Comparison of ENCODE assay signal across 1 cellular context in the genomic region with DNA sequence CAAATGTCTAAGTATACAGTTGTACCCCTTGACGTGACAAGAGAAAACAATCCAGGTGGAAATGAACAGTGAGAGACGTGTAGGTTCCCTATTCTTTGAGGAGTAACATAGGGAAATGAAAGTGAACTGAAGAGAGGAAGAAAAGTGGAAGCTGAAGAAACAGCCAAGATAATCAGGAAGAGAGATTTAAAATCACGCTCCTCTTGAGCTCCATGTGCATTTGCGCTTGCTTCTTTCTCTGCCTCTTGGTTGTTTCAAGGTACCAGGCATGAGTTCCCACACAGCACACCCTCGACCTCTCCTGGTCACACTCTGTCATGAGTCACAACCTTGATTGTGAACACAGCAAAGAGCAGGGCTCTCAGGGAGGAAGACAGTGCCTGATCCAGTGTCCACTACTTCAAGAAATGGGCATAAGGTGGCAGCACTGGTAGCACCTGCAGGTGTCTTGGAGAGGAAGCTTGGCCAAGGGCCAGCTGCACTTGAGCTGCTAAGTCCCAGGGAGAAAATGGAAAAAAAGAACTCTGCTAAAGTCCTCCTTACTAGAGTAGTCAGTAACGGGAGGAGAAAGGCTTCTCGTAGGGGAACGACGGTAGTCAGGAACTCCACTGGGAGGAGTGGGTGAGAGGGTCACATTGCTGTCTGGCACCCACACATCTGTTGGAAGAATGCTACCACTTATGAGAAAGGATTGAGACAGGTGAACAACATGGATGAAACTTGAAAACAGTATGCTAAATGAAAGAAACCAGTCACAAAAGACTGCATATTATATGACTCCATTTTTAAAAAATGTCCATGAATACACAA.
A peak's percentile ranks its signal among the peaks of the same experiment; 100 is the strongest.
TF ChIP-seq lines count a peak whose summit lies in the region.

No MANE protein-coding gene starts in this region.

TF ChIP-seq in HepG2, 621 proteins besides CTCF, POLR2A, EP300 and RAD21 (continued from another document):
- no peak for TF ChIP-seq IKZF1 (IDR thresholded peaks at IDR 0.05)
- TF ChIP-seq KDM5B (CRISPR knock-in tag; IDR thresholded peaks at IDR 0.05; ENCODE audit: borderline replicate concordance), result no peak
- no peak for TF ChIP-seq ZNF496 (CRISPR knock-in tag; IDR thresholded peaks at IDR 0.05; ENCODE audit: insufficient replicate concordance)
- no peak for TF ChIP-seq ZNF234 (CRISPR knock-in tag; conservative IDR thresholded peaks at IDR 0.05)
- TF ChIP-seq IKZF4 (CRISPR knock-in tag; IDR thresholded peaks at IDR 0.05; ENCODE audit: borderline replicate concordance, low read depth, not compliant biosample characterization), result no peak
- TF ChIP-seq SKI (IDR thresholded peaks at IDR 0.05; ENCODE audit: partially characterized antibody), result no peak
- TF ChIP-seq TOPORS (CRISPR knock-in tag; IDR thresholded peaks at IDR 0.05), result no peak
- TF ChIP-seq ZNF570 (CRISPR knock-in tag; IDR thresholded peaks at IDR 0.05; ENCODE audit: borderline replicate concordance), result no peak
- TF ChIP-seq RBM22 (optimal IDR thresholded peaks at IDR 0.05; ENCODE audit: low read length), result no peak
- no peak for TF ChIP-seq ARNT (IDR thresholded peaks at IDR 0.05)
- no peak for TF ChIP-seq TBP (CRISPR knock-in tag; IDR thresholded peaks at IDR 0.05)
- peak; percentile 33; the same call in 1 of the 2 replicates for TF ChIP-seq ETV5 (CRISPR knock-in tag; IDR thresholded peaks at IDR 0.05; ENCODE audit: borderline replicate concordance)
- no peak for TF ChIP-seq ZFAT (CRISPR knock-in tag; conservative IDR thresholded peaks at IDR 0.05)
- TF ChIP-seq, protein P1, sequence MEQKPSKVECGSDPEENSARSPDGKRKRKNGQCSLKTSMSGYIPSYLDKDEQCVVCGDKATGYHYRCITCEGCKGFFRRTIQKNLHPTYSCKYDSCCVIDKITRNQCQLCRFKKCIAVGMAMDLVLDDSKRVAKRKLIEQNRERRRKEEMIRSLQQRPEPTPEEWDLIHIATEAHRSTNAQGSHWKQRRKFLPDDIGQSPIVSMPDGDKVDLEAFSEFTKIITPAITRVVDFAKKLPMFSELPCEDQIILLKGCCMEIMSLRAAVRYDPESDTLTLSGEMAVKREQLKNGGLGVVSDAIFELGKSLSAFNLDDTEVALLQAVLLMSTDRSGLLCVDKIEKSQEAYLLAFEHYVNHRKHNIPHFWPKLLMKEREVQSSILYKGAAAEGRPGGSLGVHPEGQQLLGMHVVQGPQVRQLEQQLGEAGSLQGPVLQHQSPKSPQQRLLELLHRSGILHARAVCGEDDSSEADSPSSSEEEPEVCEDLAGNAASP (CRISPR knock-in tag; IDR thresholded peaks at IDR 0.05; ENCODE audit: borderline replicate concordance), result 0 out of 2 replicates have a peak, but pooled peaks have one; percentile 19
- TF ChIP-seq ZNF781 (CRISPR knock-in tag; IDR thresholded peaks at IDR 0.05; ENCODE audit: borderline replicate concordance, not compliant biosample characterization), result no peak
- TF ChIP-seq, protein P2, sequence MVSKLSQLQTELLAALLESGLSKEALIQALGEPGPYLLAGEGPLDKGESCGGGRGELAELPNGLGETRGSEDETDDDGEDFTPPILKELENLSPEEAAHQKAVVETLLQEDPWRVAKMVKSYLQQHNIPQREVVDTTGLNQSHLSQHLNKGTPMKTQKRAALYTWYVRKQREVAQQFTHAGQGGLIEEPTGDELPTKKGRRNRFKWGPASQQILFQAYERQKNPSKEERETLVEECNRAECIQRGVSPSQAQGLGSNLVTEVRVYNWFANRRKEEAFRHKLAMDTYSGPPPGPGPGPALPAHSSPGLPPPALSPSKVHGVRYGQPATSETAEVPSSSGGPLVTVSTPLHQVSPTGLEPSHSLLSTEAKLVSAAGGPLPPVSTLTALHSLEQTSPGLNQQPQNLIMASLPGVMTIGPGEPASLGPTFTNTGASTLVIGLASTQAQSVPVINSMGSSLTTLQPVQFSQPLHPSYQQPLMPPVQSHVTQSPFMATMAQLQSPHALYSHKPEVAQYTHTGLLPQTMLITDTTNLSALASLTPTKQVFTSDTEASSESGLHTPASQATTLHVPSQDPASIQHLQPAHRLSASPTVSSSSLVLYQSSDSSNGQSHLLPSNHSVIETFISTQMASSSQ (IDR thresholded peaks at IDR 0.05; ENCODE audit: low read depth), result no peak
- TF ChIP-seq, protein P2 (CRISPR knock-in tag; IDR thresholded peaks at IDR 0.05; ENCODE audit: borderline replicate concordance), result no peak
- TF ChIP-seq ZNF790 (CRISPR knock-in tag; IDR thresholded peaks at IDR 0.05; ENCODE audit: borderline replicate concordance), result no peak
- no peak for TF ChIP-seq PCBP1 (IDR thresholded peaks at IDR 0.05; ENCODE audit: borderline replicate concordance, low read depth, low read length)
- no peak for TF ChIP-seq ARID2 (CRISPR knock-in tag; IDR thresholded peaks at IDR 0.05; ENCODE audit: borderline replicate concordance)
- TF ChIP-seq KMT2A (CRISPR knock-in tag; IDR thresholded peaks at IDR 0.05), result no peak
- TF ChIP-seq, protein P3, sequence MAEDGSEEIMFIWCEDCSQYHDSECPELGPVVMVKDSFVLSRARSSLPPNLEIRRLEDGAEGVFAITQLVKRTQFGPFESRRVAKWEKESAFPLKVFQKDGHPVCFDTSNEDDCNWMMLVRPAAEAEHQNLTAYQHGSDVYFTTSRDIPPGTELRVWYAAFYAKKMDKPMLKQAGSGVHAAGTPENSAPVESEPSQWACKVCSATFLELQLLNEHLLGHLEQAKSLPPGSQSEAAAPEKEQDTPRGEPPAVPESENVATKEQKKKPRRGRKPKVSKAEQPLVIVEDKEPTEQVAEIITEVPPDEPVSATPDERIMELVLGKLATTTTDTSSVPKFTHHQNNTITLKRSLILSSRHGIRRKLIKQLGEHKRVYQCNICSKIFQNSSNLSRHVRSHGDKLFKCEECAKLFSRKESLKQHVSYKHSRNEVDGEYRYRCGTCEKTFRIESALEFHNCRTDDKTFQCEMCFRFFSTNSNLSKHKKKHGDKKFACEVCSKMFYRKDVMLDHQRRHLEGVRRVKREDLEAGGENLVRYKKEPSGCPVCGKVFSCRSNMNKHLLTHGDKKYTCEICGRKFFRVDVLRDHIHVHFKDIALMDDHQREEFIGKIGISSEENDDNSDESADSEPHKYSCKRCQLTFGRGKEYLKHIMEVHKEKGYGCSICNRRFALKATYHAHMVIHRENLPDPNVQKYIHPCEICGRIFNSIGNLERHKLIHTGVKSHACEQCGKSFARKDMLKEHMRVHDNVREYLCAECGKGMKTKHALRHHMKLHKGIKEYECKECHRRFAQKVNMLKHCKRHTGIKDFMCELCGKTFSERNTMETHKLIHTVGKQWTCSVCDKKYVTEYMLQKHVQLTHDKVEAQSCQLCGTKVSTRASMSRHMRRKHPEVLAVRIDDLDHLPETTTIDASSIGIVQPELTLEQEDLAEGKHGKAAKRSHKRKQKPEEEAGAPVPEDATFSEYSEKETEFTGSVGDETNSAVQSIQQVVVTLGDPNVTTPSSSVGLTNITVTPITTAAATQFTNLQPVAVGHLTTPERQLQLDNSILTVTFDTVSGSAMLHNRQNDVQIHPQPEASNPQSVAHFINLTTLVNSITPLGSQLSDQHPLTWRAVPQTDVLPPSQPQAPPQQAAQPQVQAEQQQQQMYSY (CRISPR knock-in tag; IDR thresholded peaks at IDR 0.05), result peak; percentile 81; the same call in 1 of the 2 replicates
- TF ChIP-seq HMG20B (CRISPR knock-in tag; conservative IDR thresholded peaks at IDR 0.05), result no peak
- TF ChIP-seq IRX3 (CRISPR knock-in tag; IDR thresholded peaks at IDR 0.05; ENCODE audit: borderline replicate concordance, low read depth), result no peak
- no peak for TF ChIP-seq PHF8 (CRISPR knock-in tag; IDR thresholded peaks at IDR 0.05)
- TF ChIP-seq, protein P4, sequence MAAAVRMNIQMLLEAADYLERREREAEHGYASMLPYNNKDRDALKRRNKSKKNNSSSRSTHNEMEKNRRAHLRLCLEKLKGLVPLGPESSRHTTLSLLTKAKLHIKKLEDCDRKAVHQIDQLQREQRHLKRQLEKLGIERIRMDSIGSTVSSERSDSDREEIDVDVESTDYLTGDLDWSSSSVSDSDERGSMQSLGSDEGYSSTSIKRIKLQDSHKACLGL (CRISPR knock-in tag; IDR thresholded peaks at IDR 0.05), result no peak
- TF ChIP-seq, protein P5, sequence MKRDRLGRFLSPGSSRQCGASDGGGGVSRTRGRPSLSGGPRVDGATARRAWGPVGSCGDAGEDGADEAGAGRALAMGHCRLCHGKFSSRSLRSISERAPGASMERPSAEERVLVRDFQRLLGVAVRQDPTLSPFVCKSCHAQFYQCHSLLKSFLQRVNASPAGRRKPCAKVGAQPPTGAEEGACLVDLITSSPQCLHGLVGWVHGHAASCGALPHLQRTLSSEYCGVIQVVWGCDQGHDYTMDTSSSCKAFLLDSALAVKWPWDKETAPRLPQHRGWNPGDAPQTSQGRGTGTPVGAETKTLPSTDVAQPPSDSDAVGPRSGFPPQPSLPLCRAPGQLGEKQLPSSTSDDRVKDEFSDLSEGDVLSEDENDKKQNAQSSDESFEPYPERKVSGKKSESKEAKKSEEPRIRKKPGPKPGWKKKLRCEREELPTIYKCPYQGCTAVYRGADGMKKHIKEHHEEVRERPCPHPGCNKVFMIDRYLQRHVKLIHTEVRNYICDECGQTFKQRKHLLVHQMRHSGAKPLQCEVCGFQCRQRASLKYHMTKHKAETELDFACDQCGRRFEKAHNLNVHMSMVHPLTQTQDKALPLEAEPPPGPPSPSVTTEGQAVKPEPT (CRISPR knock-in tag; IDR thresholded peaks at IDR 0.05; ENCODE audit: low read depth), result no peak
- no peak for TF ChIP-seq ZNF577 (CRISPR knock-in tag; IDR thresholded peaks at IDR 0.05; ENCODE audit: borderline replicate concordance, low read depth)
- TF ChIP-seq, protein P6, sequence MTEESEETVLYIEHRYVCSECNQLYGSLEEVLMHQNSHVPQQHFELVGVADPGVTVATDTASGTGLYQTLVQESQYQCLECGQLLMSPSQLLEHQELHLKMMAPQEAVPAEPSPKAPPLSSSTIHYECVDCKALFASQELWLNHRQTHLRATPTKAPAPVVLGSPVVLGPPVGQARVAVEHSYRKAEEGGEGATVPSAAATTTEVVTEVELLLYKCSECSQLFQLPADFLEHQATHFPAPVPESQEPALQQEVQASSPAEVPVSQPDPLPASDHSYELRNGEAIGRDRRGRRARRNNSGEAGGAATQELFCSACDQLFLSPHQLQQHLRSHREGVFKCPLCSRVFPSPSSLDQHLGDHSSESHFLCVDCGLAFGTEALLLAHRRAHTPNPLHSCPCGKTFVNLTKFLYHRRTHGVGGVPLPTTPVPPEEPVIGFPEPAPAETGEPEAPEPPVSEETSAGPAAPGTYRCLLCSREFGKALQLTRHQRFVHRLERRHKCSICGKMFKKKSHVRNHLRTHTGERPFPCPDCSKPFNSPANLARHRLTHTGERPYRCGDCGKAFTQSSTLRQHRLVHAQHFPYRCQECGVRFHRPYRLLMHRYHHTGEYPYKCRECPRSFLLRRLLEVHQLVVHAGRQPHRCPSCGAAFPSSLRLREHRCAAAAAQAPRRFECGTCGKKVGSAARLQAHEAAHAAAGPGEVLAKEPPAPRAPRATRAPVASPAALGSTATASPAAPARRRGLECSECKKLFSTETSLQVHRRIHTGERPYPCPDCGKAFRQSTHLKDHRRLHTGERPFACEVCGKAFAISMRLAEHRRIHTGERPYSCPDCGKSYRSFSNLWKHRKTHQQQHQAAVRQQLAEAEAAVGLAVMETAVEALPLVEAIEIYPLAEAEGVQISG (CRISPR knock-in tag; IDR thresholded peaks at IDR 0.05), result 0 out of 2 replicates have a peak, but pooled peaks have one; percentile 14
